1 cellular context compared by ENCODE assay signal in the genomic region with DNA sequence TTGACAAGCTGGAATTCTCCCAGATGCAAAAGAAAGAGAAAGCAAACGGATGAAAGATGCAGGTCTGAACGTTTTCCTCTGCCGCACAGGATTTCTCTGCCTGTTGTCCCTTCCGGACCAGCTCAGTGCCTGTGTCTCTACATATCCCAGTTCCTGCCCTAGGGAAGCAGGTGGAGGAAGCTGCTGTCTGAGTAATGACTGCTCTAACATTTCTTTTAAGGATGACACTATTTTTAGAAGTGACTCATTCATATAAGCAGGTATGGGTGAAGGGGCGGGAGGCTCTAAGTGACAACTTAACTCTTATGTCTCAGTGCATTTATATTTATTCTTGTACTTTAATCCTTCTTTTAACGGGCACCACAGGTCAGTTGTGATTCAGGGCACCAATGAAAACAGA.
TF ChIP-seq lines count a peak whose summit lies in the region.

No MANE protein-coding gene starts in this region.

TF ChIP-seq in K562, 482 proteins besides CTCF, POLR2A, EP300 and RAD21 (continued from another document):
- TF ChIP-seq THAP12 (CRISPR knock-in tag; IDR thresholded peaks at IDR 0.05) (no peak), BCOR (IDR thresholded peaks at IDR 0.05) (no peak), HOXB6 (CRISPR knock-in tag; IDR thresholded peaks at IDR 0.05; ENCODE audit: borderline replicate concordance) (no peak), PHF21A (IDR thresholded peaks at IDR 0.05; ENCODE audit: borderline replicate concordance, low read depth) (no peak), SRSF7 (optimal IDR thresholded peaks at IDR 0.05; ENCODE audit: low read depth, low read length) (no peak), FOXK2 (conservative IDR thresholded peaks at IDR 0.05 in 1 of 2, IDR thresholded peaks at IDR 0.05 in 1 of 2; ENCODE audit: low read depth in 2 of 2) (no peak), ZNF551 (CRISPR knock-in tag; IDR thresholded peaks at IDR 0.05) (no peak), ZNF232 (CRISPR knock-in tag; IDR thresholded peaks at IDR 0.05) (no peak), BHLHE40 (IDR thresholded peaks at IDR 0.05; ENCODE audit: low read length) (no peak), MEF2A (IDR thresholded peaks at IDR 0.05; ENCODE audit: control insufficient read depth, low read depth, low read length) (peak; percentile 32; the same call in 1 of the 2 replicates), OTX1 (CRISPR knock-in tag; IDR thresholded peaks at IDR 0.05) (no peak), L3MBTL2 (IDR thresholded peaks at IDR 0.05) (no peak), FOXP1 (CRISPR knock-in tag; IDR thresholded peaks at IDR 0.05) (no peak), MBD2 (IDR thresholded peaks at IDR 0.05; ENCODE audit: borderline replicate concordance, low read depth) (no peak), FOSL1 (tag; conservative IDR thresholded peaks at IDR 0.05) (peak; percentile 26; the same call in 1 of the 2 replicates)
- TF ChIP-seq, protein P1, sequence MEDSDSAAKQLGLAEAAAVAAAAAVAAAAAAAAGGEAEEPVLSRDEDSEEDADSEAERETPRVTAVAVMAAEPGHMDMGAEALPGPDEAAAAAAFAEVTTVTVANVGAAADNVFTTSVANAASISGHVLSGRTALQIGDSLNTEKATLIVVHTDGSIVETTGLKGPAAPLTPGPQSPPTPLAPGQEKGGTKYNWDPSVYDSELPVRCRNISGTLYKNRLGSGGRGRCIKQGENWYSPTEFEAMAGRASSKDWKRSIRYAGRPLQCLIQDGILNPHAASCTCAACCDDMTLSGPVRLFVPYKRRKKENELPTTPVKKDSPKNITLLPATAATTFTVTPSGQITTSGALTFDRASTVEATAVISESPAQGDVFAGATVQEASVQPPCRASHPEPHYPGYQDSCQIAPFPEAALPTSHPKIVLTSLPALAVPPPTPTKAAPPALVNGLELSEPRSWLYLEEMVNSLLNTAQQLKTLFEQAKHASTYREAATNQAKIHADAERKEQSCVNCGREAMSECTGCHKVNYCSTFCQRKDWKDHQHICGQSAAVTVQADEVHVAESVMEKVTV (CRISPR knock-in tag; IDR thresholded peaks at IDR 0.05) = no peak
- TF ChIP-seq, protein P2, sequence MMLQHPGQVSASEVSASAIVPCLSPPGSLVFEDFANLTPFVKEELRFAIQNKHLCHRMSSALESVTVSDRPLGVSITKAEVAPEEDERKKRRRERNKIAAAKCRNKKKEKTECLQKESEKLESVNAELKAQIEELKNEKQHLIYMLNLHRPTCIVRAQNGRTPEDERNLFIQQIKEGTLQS (IDR thresholded peaks at IDR 0.05) = peak; percentile 39; the same call in 1 of the 2 replicates
- TF ChIP-seq, protein P2 (CRISPR knock-in tag; conservative IDR thresholded peaks at IDR 0.05) = no peak
